ENCODE assay signal across 1 cellular context in the genomic region with DNA sequence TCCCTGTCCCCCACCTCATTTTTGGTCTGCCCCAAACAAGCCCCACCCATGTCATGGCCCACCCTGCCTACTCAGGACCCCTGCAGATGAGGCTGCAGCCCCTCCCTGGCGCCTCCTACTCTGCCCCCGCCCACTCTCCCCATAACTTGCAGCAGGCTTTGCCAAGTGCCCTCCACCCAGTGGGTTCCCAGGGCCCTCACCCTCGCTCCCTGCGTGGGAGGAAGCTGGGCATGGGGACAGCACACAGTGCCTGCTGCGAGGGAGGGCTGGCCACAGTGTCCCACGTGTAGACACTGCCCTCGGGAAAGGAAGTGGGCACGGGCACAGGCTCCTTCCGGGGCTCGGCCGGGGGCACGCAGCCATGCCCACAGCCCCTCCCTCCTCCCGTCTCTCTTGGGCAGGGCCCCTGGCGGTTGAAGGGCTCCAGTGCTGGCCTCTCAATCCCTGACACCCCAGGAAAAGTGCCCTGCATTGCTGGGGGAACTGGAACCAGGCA.
TF ChIP-seq lines count a peak whose summit lies in the region.

No MANE protein-coding gene starts in this region.

TF ChIP-seq in HepG2, 621 proteins besides CTCF, POLR2A, EP300 and RAD21:
- 0 out of 2 replicates have a peak, but pooled peaks have one; percentile 18 for TF ChIP-seq HNRNPL (IDR thresholded peaks at IDR 0.05; ENCODE audit: low read depth, low read length)
- no peak for TF ChIP-seq ZNF44 (CRISPR knock-in tag; IDR thresholded peaks at IDR 0.05)
- no peak for TF ChIP-seq ZNF792 (CRISPR knock-in tag; IDR thresholded peaks at IDR 0.05)
- no peak for TF ChIP-seq ZNF354B (CRISPR knock-in tag; IDR thresholded peaks at IDR 0.05)
- no peak for TF ChIP-seq ZNF441 (CRISPR knock-in tag; IDR thresholded peaks at IDR 0.05; ENCODE audit: borderline replicate concordance)
- TF ChIP-seq ZNF432 (CRISPR knock-in tag; IDR thresholded peaks at IDR 0.05; ENCODE audit: borderline replicate concordance): no peak
- TF ChIP-seq MAFK (conservative IDR thresholded peaks at IDR 0.05 in 1 of 2, IDR thresholded peaks at IDR 0.05 in 1 of 2; ENCODE audit: low read length in 2 of 2): no peak
- no peak for TF ChIP-seq ZEB1 (IDR thresholded peaks at IDR 0.05; ENCODE audit: insufficient replicate concordance, low read depth)
- TF ChIP-seq ZNF138 (CRISPR knock-in tag; IDR thresholded peaks at IDR 0.05; ENCODE audit: low read depth): no peak
